21 cellular contexts compared by ENCODE assay signal in genomic region chr2:143354050-143354449, GRCh38.
"Had no signal": no experiment of that assay in that cellular context is flagged by ENCODE, and none has a peak within 500 bp of the region (broad histone marks: within the 10 kb centered on the region; RNA-seq: fewer than 3 reads in every experiment).

No MANE protein-coding gene starts in this region.

- H3K9me3 Mint-ChIP-seq: naive thymus-derived CD8-positive, alpha-beta T cell had no signal

- H3K4me3 Mint-ChIP-seq: type B pancreatic cell had no signal

- H3K27ac Mint-ChIP-seq: progenitor cell of endocrine pancreas, type B pancreatic cell had no signal

- H3K36me3 ChIP-seq: gastrocnemius medialis, right lobe of liver, stomach, thyroid gland had no signal

- H3K4me3 ChIP-seq: dorsolateral prefrontal cortex, gastrocnemius medialis, lung, right lobe of liver, stomach, thyroid gland had no signal

- H2AFZ ChIP-seq: parathyroid adenoma had no signal

- H3K9ac ChIP-seq: parathyroid adenoma had no signal

- H3K79me2 ChIP-seq: parathyroid adenoma had no signal

- DNase-seq: dorsolateral prefrontal cortex; effector CD4-positive, alpha-beta T cell; foreskin fibroblast; gastrocnemius medialis; head of caudate nucleus; mesenchymal stem cell; naive thymus-derived CD8-positive, alpha-beta T cell; right lobe of liver; small intestine; stimulated activated CD4-positive, alpha-beta T cell treated with anti-CD3 and anti-CD28 coated beads, Interleukin-12 subunit alpha, Interleukin-12 subunit beta, amount 100 ng/mL, for 4 hours; stimulated activated CD4-positive, alpha-beta T cell treated with anti-CD3 and anti-CD28 coated beads, Interleukin-1b, Interleukin-23, amount 100 ng/mL, for 48 hours; stimulated activated CD4-positive, alpha-beta T cell treated with anti-CD3 and anti-CD28 coated beads, Interleukin-4, amount 100 ng/mL, for 1 hour; stimulated activated CD8-positive, alpha-beta memory T cell treated with anti-CD3 and anti-CD28 coated beads, Interleukin-4, amount 100 ng/mL, for 48 hours; stimulated activated naive CD4-positive, alpha-beta T cell treated with Interleukin-2 at 50 U/mL for 16 hours; stomach; thyroid gland had no signal

- H3K36me3 Mint-ChIP-seq: type B pancreatic cell had no signal

- H3K27ac ChIP-seq: dorsolateral prefrontal cortex, gastrocnemius medialis, parathyroid adenoma, right lobe of liver, stomach, thyroid gland had no signal

- H3K27me3 Mint-ChIP-seq: naive thymus-derived CD8-positive, alpha-beta T cell; progenitor cell of endocrine pancreas; type B pancreatic cell had no signal

- ATAC-seq: gastrocnemius medialis; left lobe of liver; naive thymus-derived CD8-positive, alpha-beta T cell; right lobe of liver had no signal

- H3K27me3 ChIP-seq: dorsolateral prefrontal cortex, gastrocnemius medialis, right lobe of liver, stomach, thyroid gland had no signal

- H3K9me3 ChIP-seq: gastrocnemius medialis, right lobe of liver, stomach, thyroid gland had no signal

- H3K4me1 ChIP-seq: gastrocnemius medialis, parathyroid adenoma, right lobe of liver, stomach, thyroid gland had no signal
